In the genomic region with DNA sequence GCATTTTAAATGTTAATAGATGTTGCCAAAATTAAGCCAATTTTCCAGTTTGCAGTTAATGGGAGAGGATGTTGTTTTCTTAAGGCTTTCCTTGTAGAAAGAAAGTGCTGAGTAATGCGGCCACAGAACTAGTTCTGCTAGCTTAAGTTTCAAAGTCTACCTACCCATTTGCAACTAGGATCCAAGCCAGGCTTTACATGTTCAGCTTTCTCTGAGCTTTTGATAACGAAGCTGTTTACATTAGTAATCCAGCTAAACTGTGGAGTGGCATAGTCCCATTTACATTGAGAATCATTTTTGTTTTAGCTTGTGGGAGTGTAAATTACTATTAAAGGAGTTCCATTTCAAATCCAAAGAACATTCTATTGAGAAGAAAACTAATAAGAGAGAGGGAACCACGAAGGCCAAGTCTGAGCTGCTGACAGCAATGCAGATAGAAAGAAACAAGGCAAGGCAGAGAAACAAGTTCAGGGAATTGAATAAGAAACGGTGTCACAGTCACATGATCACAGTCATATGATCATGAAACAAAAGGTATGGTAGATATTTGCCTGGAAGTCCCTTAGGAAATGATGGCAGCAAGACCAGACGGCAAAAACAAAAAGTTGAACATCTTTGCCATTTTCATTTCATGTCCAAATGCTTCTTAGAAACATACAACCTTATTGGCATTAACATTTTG, we compare ENCODE assay signal across 12 cellular contexts.
DNase-seq lines count a peak whose midpoint lies in the region; ATAC-seq and TF ChIP-seq lines count a peak whose summit lies in the region.
"Had no signal": no experiment of that assay in that cellular context is flagged by ENCODE, and none has a peak within 500 bp of the region (broad histone marks: within the 10 kb centered on the region; RNA-seq: fewer than 3 reads in every experiment).

No MANE protein-coding gene starts in this region.

- H3K27me3 Mint-ChIP-seq in brain = no peaks in the 10 kb centered on the region
- H3K27me3 Mint-ChIP-seq in activated naive CD8-positive, alpha-beta T cell treated with anti-CD3 and anti-CD28 coated beads, Interleukin-2, amount 50 U/mL, for 24 hours = no peaks in the 10 kb centered on the region
- peaks cover 2% of the 10 kb centered on the region for H3K27me3 Mint-ChIP-seq in activated CD4-positive, alpha-beta T cell treated with anti-CD3 and anti-CD28 coated beads, Interleukin-2, amount 10 ng/mL, durations not matched to agents 7 days and 5 days
- H3K27me3 Mint-ChIP-seq: activated naive CD4-positive, alpha-beta T cell treated with anti-CD3 and anti-CD28 coated beads, Interleukin-2, amount 50 U/mL, for 24 hours had no signal

- H3K27me3 ChIP-seq in cardiac muscle cell = no peaks in the 10 kb centered on the region
- no peaks in the 10 kb centered on the region for H3K27me3 ChIP-seq in left lung
- H3K27me3 ChIP-seq: right atrium auricular region had no signal

- ATAC-seq in left ventricle myocardium superior = no peak
- ATAC-seq in left lung = peak; percentile 54
- ATAC-seq in activated naive CD8-positive, alpha-beta T cell treated with anti-CD3 and anti-CD28 coated beads, Interleukin-2, amount 50 U/mL, for 24 hours = no peak
- ATAC-seq in HG02798 (IDR thresholded peaks at IDR 0.05; ENCODE audit: poor library complexity, unreplicated experiment) = no peak

- H3K4me3 ChIP-seq in cardiac muscle cell (no peak overlapping the region), left lung (no peak overlapping the region)
- H3K4me3 ChIP-seq: right atrium auricular region had no signal

- H3K27ac Mint-ChIP-seq in brain = peak overlapping the region in 4 of 5 experiments; percentile 1 to 82 (median 16)
- H3K27ac Mint-ChIP-seq in activated naive CD8-positive, alpha-beta T cell treated with anti-CD3 and anti-CD28 coated beads, Interleukin-2, amount 50 U/mL, for 24 hours = no peak overlapping the region
- no peak overlapping the region for H3K27ac Mint-ChIP-seq in activated CD4-positive, alpha-beta T cell treated with anti-CD3 and anti-CD28 coated beads, Interleukin-2, amount 10 ng/mL, durations not matched to agents 7 days and 5 days
- H3K27ac Mint-ChIP-seq: activated naive CD4-positive, alpha-beta T cell treated with anti-CD3 and anti-CD28 coated beads, Interleukin-2, amount 50 U/mL, for 24 hours had no signal

- H3K4me1 Mint-ChIP-seq in brain = peaks cover 24% of the 10 kb centered on the region
- no peaks in the 10 kb centered on the region for H3K4me1 Mint-ChIP-seq in activated naive CD8-positive, alpha-beta T cell treated with anti-CD3 and anti-CD28 coated beads, Interleukin-2, amount 50 U/mL, for 24 hours
- no peaks in the 10 kb centered on the region for H3K4me1 Mint-ChIP-seq in activated CD4-positive, alpha-beta T cell treated with anti-CD3 and anti-CD28 coated beads, Interleukin-2, amount 10 ng/mL, durations not matched to agents 7 days and 5 days
- H3K4me1 Mint-ChIP-seq: activated naive CD4-positive, alpha-beta T cell treated with anti-CD3 and anti-CD28 coated beads, Interleukin-2, amount 50 U/mL, for 24 hours had no signal

- no peaks in the 10 kb centered on the region for H3K36me3 ChIP-seq in cardiac muscle cell
- H3K36me3 ChIP-seq in left lung = no peaks in the 10 kb centered on the region
- H3K36me3 ChIP-seq: right atrium auricular region had no signal

- DNase-seq in cardiac muscle cell (ENCODE audit: low read depth in 1 of 2, low spot score in 1 of 2) (no peak), left ventricle myocardium superior (no peak), left lung (no peak), T1000 (lab: John Stamatoyannopoulos, UW) (no peak)
- no peak for DNase-seq in activated naive CD8-positive, alpha-beta T cell treated with anti-CD3 and anti-CD28 coated beads, Interleukin-2, amount 50 U/mL, for 24 hours
- no peak for DNase-seq in activated CD4-positive, alpha-beta T cell treated with anti-CD3 and anti-CD28 coated beads, Interleukin-2, amount 10 ng/mL, durations not matched to agents 7 days and 5 days
- DNase-seq: DND-41, erythroblast had no signal

- H3K36me3 Mint-ChIP-seq in brain = no peaks in the 10 kb centered on the region
- no peaks in the 10 kb centered on the region for H3K36me3 Mint-ChIP-seq in activated naive CD8-positive, alpha-beta T cell treated with anti-CD3 and anti-CD28 coated beads, Interleukin-2, amount 50 U/mL, for 24 hours (ENCODE audit: low read depth)
- no peaks in the 10 kb centered on the region for H3K36me3 Mint-ChIP-seq in activated CD4-positive, alpha-beta T cell treated with anti-CD3 and anti-CD28 coated beads, Interleukin-2, amount 10 ng/mL, durations not matched to agents 7 days and 5 days (ENCODE audit: low read depth)
- H3K36me3 Mint-ChIP-seq: activated naive CD4-positive, alpha-beta T cell treated with anti-CD3 and anti-CD28 coated beads, Interleukin-2, amount 50 U/mL, for 24 hours had no signal

- H3K9me3 ChIP-seq in cardiac muscle cell (ENCODE audit: low read depth) = no peaks in the 10 kb centered on the region
- H3K9me3 ChIP-seq in left lung = no peaks in the 10 kb centered on the region
- H3K9me3 ChIP-seq: right atrium auricular region had no signal

- H3K4me3 Mint-ChIP-seq in brain = peak overlapping the region in 1 of 5 experiments; percentile 0
- H3K4me3 Mint-ChIP-seq in activated naive CD8-positive, alpha-beta T cell treated with anti-CD3 and anti-CD28 coated beads, Interleukin-2, amount 50 U/mL, for 24 hours = no peak overlapping the region
- H3K4me3 Mint-ChIP-seq in activated CD4-positive, alpha-beta T cell treated with anti-CD3 and anti-CD28 coated beads, Interleukin-2, amount 10 ng/mL, durations not matched to agents 7 days and 5 days = no peak overlapping the region
- H3K4me3 Mint-ChIP-seq: activated naive CD4-positive, alpha-beta T cell treated with anti-CD3 and anti-CD28 coated beads, Interleukin-2, amount 50 U/mL, for 24 hours had no signal

- H3K4me1 ChIP-seq in cardiac muscle cell (ENCODE audit: low read depth) (peaks cover 53% of the 10 kb centered on the region), left lung (peaks cover 0 to 9% of the 10 kb centered on the region in 2 donors)
- H3K4me1 ChIP-seq: right atrium auricular region had no signal

- no peaks in the 10 kb centered on the region for H3K9me3 Mint-ChIP-seq in brain
- no peaks in the 10 kb centered on the region for H3K9me3 Mint-ChIP-seq in activated naive CD8-positive, alpha-beta T cell treated with anti-CD3 and anti-CD28 coated beads, Interleukin-2, amount 50 U/mL, for 24 hours
- no peaks in the 10 kb centered on the region for H3K9me3 Mint-ChIP-seq in activated CD4-positive, alpha-beta T cell treated with anti-CD3 and anti-CD28 coated beads, Interleukin-2, amount 10 ng/mL, durations not matched to agents 7 days and 5 days

- TF ChIP-seq CTCF in cardiac muscle cell (IDR thresholded peaks at IDR 0.05; ENCODE audit: low read depth, low read length) (no peak), brain (conservative IDR thresholded peaks at IDR 0.05) (no peak), left lung (IDR thresholded peaks at IDR 0.05) (no peak)

- POLR2A ChIA-PET in activated CD4-positive, alpha-beta T cell treated with anti-CD3 and anti-CD28 coated beads, Interleukin-2, amount 10 ng/mL, durations not matched to agents 7 days and 5 days (lab: Charles Lee) = no interaction called here

- intact Hi-C loops in left ventricle myocardium superior (cut with micrococcal nuclease) = no loop called here
- intact Hi-C loops in left lung (cut with DNase I) = no loop called here

- H3K27ac ChIP-seq in cardiac muscle cell (peak overlapping the region; percentile 63), left lung (no peak overlapping the region)
- H3K27ac ChIP-seq: right atrium auricular region had no signal

- CTCF ChIA-PET in activated CD4-positive, alpha-beta T cell treated with anti-CD3 and anti-CD28 coated beads, Interleukin-2, amount 10 ng/mL, durations not matched to agents 7 days and 5 days (lab: Charles Lee) = no interaction called here

Comparison
In these comparisons a context has a peak if more than half of its experiments do, and no peak if none do; other contexts are left out.
1. H3K27ac Mint-ChIP-seq: peak in brain (4 of 5); none in activated naive CD8-positive, alpha-beta T cell treated with anti-CD3 and anti-CD28 coated beads, Interleukin-2, amount 50 U/mL, for 24 hours (single experiment) and activated CD4-positive, alpha-beta T cell treated with anti-CD3 and anti-CD28 coated beads, Interleukin-2, amount 10 ng/mL, durations not matched to agents 7 days and 5 days (single experiment).